Comparison of ENCODE assay signal across 17 cellular contexts in the genomic region with DNA sequence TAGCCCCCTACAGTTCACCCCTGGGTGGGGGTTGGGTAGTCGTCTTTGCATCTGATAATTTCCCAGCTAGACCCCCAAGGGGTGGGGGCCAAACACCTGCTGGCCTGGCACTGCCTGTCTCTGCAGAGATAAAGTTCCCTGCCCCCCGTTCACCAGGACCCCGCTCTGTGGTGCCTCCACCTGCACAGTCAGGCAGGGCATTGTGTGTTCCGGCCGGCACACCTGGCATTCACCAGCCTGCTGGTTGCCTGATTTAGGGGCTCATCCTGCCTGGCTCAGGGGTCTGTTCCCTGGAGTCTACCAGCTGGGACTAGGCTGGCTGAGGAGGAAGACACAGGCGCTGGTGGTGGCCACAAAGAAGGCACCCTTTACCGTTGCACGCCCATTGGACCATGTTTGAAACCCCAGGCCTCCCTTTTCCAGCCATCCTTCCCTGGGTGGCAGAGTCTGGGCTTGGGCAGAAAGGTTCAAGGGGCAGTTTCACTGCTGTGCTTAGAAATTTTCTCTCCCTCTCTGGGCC. TPM values are rescaled to one million over a fixed set of nuclear protein-coding genes. Genes with fewer than 3 reads are reported as not detected.
DNase-seq lines count a peak whose midpoint lies in the region; ATAC-seq, FAIRE-seq and TF ChIP-seq lines count a peak whose summit lies in the region.
"Had no signal": no experiment of that assay in that cellular context is flagged by ENCODE, and none has a peak within 500 bp of the region (broad histone marks: within the 10 kb centered on the region; RNA-seq: fewer than 3 reads in every experiment).

No MANE protein-coding gene starts in this region.

- ATAC-seq in HG02610 (IDR thresholded peaks at IDR 0.05; ENCODE audit: unreplicated experiment), result no peak
- ATAC-seq: GM12878 had no signal

- H3K4me3 Mint-ChIP-seq in activated T-cell treated with anti-CD3 and anti-CD28 coated beads, Interleukin-2, amount 50 U/mL, for 24 hours, result no peak overlapping the region
- H3K4me3 Mint-ChIP-seq: CD4-positive, alpha-beta T cell; IgD-negative memory B cell had no signal

- H3K27me3 Mint-ChIP-seq in activated T-cell treated with anti-CD3 and anti-CD28 coated beads, Interleukin-2, amount 50 U/mL, for 24 hours, result peaks cover 36% of the 10 kb centered on the region

- H4K5ac ChIP-seq in H1 (ENCODE audit: insufficient read length, low read depth, low read length), result no peak overlapping the region

- no peak overlapping the region for H2BK12ac ChIP-seq in H1 (ENCODE audit: low read depth, low read length)

- no peak overlapping the region for H2AK5ac ChIP-seq in H1 (ENCODE audit: low read depth, low read length)

- CTCF ChIA-PET in H1 (lab: Charles Lee; ENCODE audit: partially characterized antibody), result interaction anchor here (0.7 to 4.7 kb wide), 10 partner anchors 14 to 61 kb away, joined by 3 to 17 read pairs (median 4); no protein-coding TSS in a partner anchor

- 0 out of 2 replicates have a peak overlapping the region, but pooled peaks have one; percentile 8 for H2BK15ac ChIP-seq in H1 (ENCODE audit: low read length)

- H3K56ac ChIP-seq in H1 (replicated peaks; ENCODE audit: insufficient read length, low read depth, low read length), result no peak overlapping the region

- peaks cover 0 to 8% (median 2%) of the 10 kb centered on the region in 4 experiments; a peak in 2 of 7 replicates for H3K4me1 ChIP-seq in H1 (replicated peaks in 1 of 4; ENCODE audit: control insufficient read depth in 3 of 4, insufficient read depth in 4 of 4, low read length in 3 of 4)
- H3K4me1 ChIP-seq in osteoblast (ENCODE audit: insufficient read depth, low read length), result no peaks in the 10 kb centered on the region

- H4K91ac ChIP-seq in H1 (replicated peaks; ENCODE audit: insufficient read length, low read length), result no peak overlapping the region

- H3K4me1 Mint-ChIP-seq in activated T-cell treated with anti-CD3 and anti-CD28 coated beads, Interleukin-2, amount 50 U/mL, for 24 hours (ENCODE audit: low read depth), result peaks cover 2% of the 10 kb centered on the region
- H3K4me1 Mint-ChIP-seq: IgD-negative memory B cell had no signal

- no peaks in the 10 kb centered on the region for H3K9me3 Mint-ChIP-seq in activated T-cell treated with anti-CD3 and anti-CD28 coated beads, Interleukin-2, amount 50 U/mL, for 24 hours

- no peak overlapping the region for H3K23ac ChIP-seq in H1 (ENCODE audit: insufficient read length)

- no peak overlapping the region for H3K4me3 ChIP-seq in H1 (ENCODE audit: extremely low read depth in 1 of 4, insufficient read depth in 2 of 4, low read depth in 3 of 4, low read length in 4 of 4)
- no peak overlapping the region for H3K4me3 ChIP-seq in osteoblast (ENCODE audit: insufficient read depth, low read length)
- H3K4me3 ChIP-seq: GM12878 had no signal

- no peak for TF ChIP-seq EP300 in H1 (IDR thresholded peaks at IDR 0.05; ENCODE audit: borderline replicate concordance in 1 of 2, low read depth in 2 of 2, low read length in 2 of 2)

- H2BK120ac ChIP-seq in H1 (replicated peaks; ENCODE audit: low read depth, low read length), result no peak overlapping the region

- H3K79me1 ChIP-seq in H1 (ENCODE audit: low read depth, low read length), result no peaks in the 10 kb centered on the region

- no peak for TF ChIP-seq POLR2A in H1 (IDR thresholded peaks at IDR 0.05; ENCODE audit: control extremely low read depth in 1 of 2, low read depth in 2 of 2, low read length in 2 of 2)

- H3K4ac ChIP-seq in H1 (replicated peaks; ENCODE audit: insufficient read length, low read depth, low read length), result no peak overlapping the region

- no peak overlapping the region for H2BK20ac ChIP-seq in H1 (ENCODE audit: low read length)

- no peak overlapping the region for H3K27ac ChIP-seq in H1 (ENCODE audit: low read depth, low read length)
- no peak overlapping the region for H3K27ac ChIP-seq in osteoblast (ENCODE audit: low read depth, low read length)
- H3K27ac ChIP-seq: 22Rv1 had no signal

- H4K8ac ChIP-seq in H1 (ENCODE audit: extremely low read depth, insufficient read depth, low read length), result no peak overlapping the region

- peaks cover 2% of the 10 kb centered on the region; the same call in 1 of the 2 replicates for H3K23me2 ChIP-seq in H1 (ENCODE audit: low read depth, low read length)

- no peaks in the 10 kb centered on the region for H4K20me1 ChIP-seq in H1 (replicated peaks in 1 of 2; ENCODE audit: control insufficient read depth in 1 of 2, insufficient read depth in 2 of 2, low read length in 2 of 2)
- no peaks in the 10 kb centered on the region for H4K20me1 ChIP-seq in osteoblast (ENCODE audit: insufficient read depth, low read length)

- H3K14ac ChIP-seq in H1 (ENCODE audit: insufficient read length), result no peak overlapping the region

- WGBS in H1 (ENCODE audit: extremely low coverage in 1 of 2, insufficient coverage in 1 of 2, insufficient read length in 1 of 2, insufficient replicate concordance in 2 of 2, low coverage in 1 of 2, low lambda C conversion rate in 2 of 2, missing lambda C conversion rate in 1 of 2), 2 experiments, result 87% methylated on average over 8 of the region's 8 CpGs; no CpG with 5 or more reads in 1 of the 2 experiments

- TF ChIP-seq RAD21 in H1 (IDR thresholded peaks at IDR 0.05 in 1 of 2, conservative IDR thresholded peaks at IDR 0.05 in 1 of 2; ENCODE audit: low read depth in 2 of 2, low read length in 2 of 2), result no peak

- no peak overlapping the region for H3K9ac ChIP-seq in H1 (replicated peaks in 1 of 4; ENCODE audit: extremely low read depth in 1 of 4, low read depth in 3 of 4, low read length in 3 of 4)

- no peak overlapping the region for H3K18ac ChIP-seq in H1 (ENCODE audit: extremely low read depth, low read length)

- H3K4me2 ChIP-seq in H1 (ENCODE audit: insufficient read depth in 1 of 2, low read depth in 2 of 2, low read length in 2 of 2) (no peak overlapping the region), osteoblast (ENCODE audit: insufficient read depth, low read length) (no peak overlapping the region)

- TF ChIP-seq CTCF in H1 (IDR thresholded peaks at IDR 0.05; ENCODE audit: control extremely low read depth in 1 of 3, insufficient read depth in 1 of 3, low read depth in 1 of 3, low read length in 3 of 3) (no peak), osteoblast (IDR thresholded peaks at IDR 0.05; ENCODE audit: extremely low read depth, low read depth, low read length) (no peak)

- H3K36me3 Mint-ChIP-seq in activated T-cell treated with anti-CD3 and anti-CD28 coated beads, Interleukin-2, amount 50 U/mL, for 24 hours (ENCODE audit: low read depth), result no peaks in the 10 kb centered on the region

- peak; percentile 24 for DNase-seq in activated effector memory CD4-positive, alpha-beta T cell treated with anti-CD3 and anti-CD28 coated beads, Interleukin-2, amount 50 U/mL, for 16 hours
- DNase-seq in activated effector memory CD4-positive, alpha-beta T cell treated with Interleukin-2 at 50 U/mL for 16 hours, result no peak
- DNase-seq in H1 (ENCODE audit: low read depth in 1 of 2, low spot score in 2 of 2) (no peak), osteoblast (ENCODE audit: insufficient read length, low spot score, missing footprints) (peak; percentile 53), NCI-H1092 (lab: John Stamatoyannopoulos, UW) (no peak)
- no peak for DNase-seq in activated T-cell treated with anti-CD3 and anti-CD28 coated beads, Interleukin-2, amount 50 U/mL, for 24 hours
- DNase-seq: AML-193; C1 segment of cervical spinal cord; CD4-positive, alpha-beta T cell; DMS79 had no signal

- no peaks in the 10 kb centered on the region for H3K36me3 ChIP-seq in H1 (ENCODE audit: control insufficient read depth in 2 of 4, insufficient read depth in 4 of 4, low read length in 3 of 4)
- H3K36me3 ChIP-seq in osteoblast (ENCODE audit: insufficient read depth, low read length), result no peaks in the 10 kb centered on the region

- POLR2A ChIA-PET in H1 (lab: Charles Lee; ENCODE audit: partially characterized antibody), result no interaction called here

- FAIRE-seq in H1 (lab: Jason Lieb, UNC), result no peak
- FAIRE-seq: GM12878, GM18507 had no signal

- no peak overlapping the region for H3K27ac Mint-ChIP-seq in activated T-cell treated with anti-CD3 and anti-CD28 coated beads, Interleukin-2, amount 50 U/mL, for 24 hours
- H3K27ac Mint-ChIP-seq: CD4-positive, alpha-beta T cell; IgD-negative memory B cell had no signal

- H3K27me3 ChIP-seq in H1 (replicated peaks in 1 of 4; ENCODE audit: control insufficient read depth in 3 of 4, extremely low read depth in 1 of 4, insufficient read depth in 3 of 4, low read length in 3 of 4) (peaks cover 1 to 13% (median 11%) of the 10 kb centered on the region in 4 experiments), osteoblast (ENCODE audit: insufficient read depth, low read length) (peaks cover 24% of the 10 kb centered on the region)

- H3K9me3 ChIP-seq in H1 (ENCODE audit: insufficient read depth in 2 of 2, low read depth in 1 of 2, low read length in 1 of 2), result peaks cover 8 to 14% of the 10 kb centered on the region in 2 experiments; a peak in 2 of 4 replicates
- peaks cover 6% of the 10 kb centered on the region for H3K9me3 ChIP-seq in osteoblast (ENCODE audit: low read depth, low read length)

- H3K79me2 ChIP-seq in H1 (ENCODE audit: control insufficient read depth in 1 of 2, insufficient read depth in 2 of 2, low read length in 2 of 2) (no peaks in the 10 kb centered on the region), osteoblast (ENCODE audit: insufficient read depth, low read length) (no peaks in the 10 kb centered on the region)

- H2AFZ ChIP-seq in H1 (ENCODE audit: low read length) (no peak overlapping the region), osteoblast (ENCODE audit: low read length) (no peak overlapping the region)

- H2BK5ac ChIP-seq in H1 (ENCODE audit: low read depth, low read length), result no peak overlapping the region

RNA-seq across cellular contexts. Expression of a gene that starts 30.8 kb away (rescaled TPM):
- 0.27 and 0.34 TPM in 2 replicates for total RNA-seq in H1 (2021; fragmentation: NEBNext Ultra II Directional; extraction: Animal tissue kit (Norgen Biotek cat#: 25700))
- polyA plus RNA-seq in H1 (2011; rRNA removed), result 0.12 and 0.14 TPM in 2 replicates
- polyA plus RNA-seq in H1 (2011; cell fraction: cytosol; rRNA removed), result 0.05 TPM
- polyA plus RNA-seq in H1 (2011; cell fraction: nucleus; rRNA removed), result 0.57 TPM
- 0.21 to 0.36 TPM (median 0.32 TPM) in 4 replicates for polyA plus RNA-seq in H1 (2012, experiment 1 of 2)
- 0.25 TPM for polyA plus RNA-seq in H1 (2012, experiment 2 of 2)
- polyA plus RNA-seq in H1 (2013, experiment 1 of 2), result 0.59 TPM
- polyA plus RNA-seq in H1 (2013, experiment 2 of 2), result 0.55 TPM
- polyA minus RNA-seq in H1 (2011; rRNA and poly(A)+ RNA removed), result 0.05 and 0.06 TPM in 2 replicates
- polyA minus RNA-seq in H1 (2011; cell fraction: cytosol; rRNA and poly(A)+ RNA removed), result 0.44 TPM
- polyA minus RNA-seq in H1 (2011; cell fraction: nucleus; rRNA and poly(A)+ RNA removed), result 0.30 TPM
- total RNA-seq in osteoblast, result not detected in 2 replicates
- total RNA-seq: CD4-positive, alpha-beta T cell; G401; GM12878; HT-29 had no signal
- polyA plus RNA-seq: GM12878, IgD-negative memory B cell had no signal

RNA-seq across cellular contexts. Expression of a gene that starts 53.4 kb away (rescaled TPM):
- 15.8 and 16.7 TPM in 2 replicates for total RNA-seq in H1 (2021; fragmentation: NEBNext Ultra II Directional; extraction: Animal tissue kit (Norgen Biotek cat#: 25700))
- polyA plus RNA-seq in H1 (2011; rRNA removed), result 12.2 and 12.7 TPM in 2 replicates
- 15.8 TPM for polyA plus RNA-seq in H1 (2011; cell fraction: cytosol; rRNA removed)
- 7.5 TPM for polyA plus RNA-seq in H1 (2011; cell fraction: nucleus; rRNA removed)
- polyA plus RNA-seq in H1 (2012, experiment 1 of 2), result 15.0 to 16.5 TPM (median 15.5 TPM) in 4 replicates
- 5.7 TPM for polyA plus RNA-seq in H1 (2012, experiment 2 of 2)
- polyA plus RNA-seq in H1 (2013, experiment 1 of 2), result 13.5 TPM
- 13.9 TPM for polyA plus RNA-seq in H1 (2013, experiment 2 of 2)
- 14.4 and 15.9 TPM in 2 replicates for polyA minus RNA-seq in H1 (2011; rRNA and poly(A)+ RNA removed)
- 5.9 TPM for polyA minus RNA-seq in H1 (2011; cell fraction: cytosol; rRNA and poly(A)+ RNA removed)
- 7.6 TPM for polyA minus RNA-seq in H1 (2011; cell fraction: nucleus; rRNA and poly(A)+ RNA removed)
- total RNA-seq in osteoblast, result 60.1 and 65.1 TPM in 2 replicates

Comparison
In these comparisons a context has a peak if more than half of its experiments do, and no peak if none do; other contexts are left out.
1. DNase-seq: peak in activated effector memory CD4-positive, alpha-beta T cell treated with anti-CD3 and anti-CD28 coated beads, Interleukin-2, amount 50 U/mL, for 16 hours (single experiment) and osteoblast (single experiment); none in activated effector memory CD4-positive, alpha-beta T cell treated with Interleukin-2 at 50 U/mL for 16 hours (single experiment), H1 (0 of 2), activated T-cell treated with anti-CD3 and anti-CD28 coated beads, Interleukin-2, amount 50 U/mL, for 24 hours (single experiment) and NCI-H1092 (single experiment).